ENCODE assay signal across 1 cellular context in the genomic region with DNA sequence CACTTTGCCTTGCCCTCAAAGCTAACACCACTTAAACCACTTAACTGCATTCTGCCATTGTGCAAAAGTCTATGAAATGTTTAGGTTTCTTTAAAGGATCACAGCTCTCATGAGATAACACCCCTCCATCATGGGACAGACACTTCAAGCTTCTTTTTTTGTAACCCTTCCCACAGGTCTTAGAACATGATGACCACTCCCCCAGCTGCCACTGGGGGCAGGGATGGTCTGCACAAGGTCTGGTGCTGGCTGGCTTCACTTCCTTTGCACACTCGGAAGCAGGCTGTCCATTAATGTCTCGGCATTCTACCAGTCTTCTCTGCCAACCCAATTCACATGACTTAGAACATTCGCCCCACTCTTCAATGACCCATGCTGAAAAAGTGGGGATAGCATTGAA.
TF ChIP-seq lines count a peak whose summit lies in the region.

No MANE protein-coding gene starts in this region.

TF ChIP-seq in H1, 55 proteins besides CTCF, POLR2A, EP300 and RAD21:
- 0 out of 2 replicates have a peak, but pooled peaks have one; percentile 18 for TF ChIP-seq POLR2AphosphoS5 (IDR thresholded peaks at IDR 0.05; ENCODE audit: low read depth, low read length)
- no peak for TF ChIP-seq HDAC6 (IDR thresholded peaks at IDR 0.05; ENCODE audit: low read depth, low read length)
- TF ChIP-seq NRF1 (IDR thresholded peaks at IDR 0.05; ENCODE audit: low read depth, low read length) = no peak
